ENCODE assay signal across 29 cellular contexts in the genomic region with DNA sequence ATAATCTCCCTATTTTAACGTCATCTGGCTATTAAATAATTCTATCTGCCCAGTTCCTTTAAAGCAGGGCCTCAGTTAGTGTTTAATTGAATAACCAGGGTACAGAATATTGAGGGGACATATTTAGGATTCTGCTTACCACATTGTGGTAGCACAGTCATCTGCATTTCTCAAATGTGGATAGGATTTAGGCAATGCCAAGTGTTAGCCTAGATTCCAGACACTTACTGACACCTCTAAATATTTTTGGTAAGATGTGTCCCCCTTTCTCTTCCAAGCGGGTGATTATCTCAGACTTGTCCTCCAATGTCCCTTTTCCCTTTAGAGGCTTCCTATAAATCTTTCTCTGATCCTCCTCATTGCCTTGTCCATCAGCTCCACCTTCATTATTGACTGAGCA.
"Had no signal": no experiment of that assay in that cellular context is flagged by ENCODE, and none has a peak within 500 bp of the region (broad histone marks: within the 10 kb centered on the region; RNA-seq: fewer than 3 reads in every experiment).

No MANE protein-coding gene starts in this region.

- H3K27ac ChIP-seq: esophagus squamous epithelium, left ventricle myocardium inferior, parathyroid adenoma, psoas muscle, spleen, testis, transverse colon, WERI-Rb-1 had no signal

- H2AFZ ChIP-seq: parathyroid adenoma had no signal

- H3K4me3 Mint-ChIP-seq: activated CD4-positive, alpha-beta memory T cell treated with anti-CD3 and anti-CD28 coated beads for 36 hours; activated CD4-positive, alpha-beta T cell treated with anti-CD3 and anti-CD28 coated beads, Interleukin-2, amount 10 ng/mL, durations not matched to agents 24 days and 14 days; activated naive CD4-positive, alpha-beta T cell treated with anti-CD3 and anti-CD28 coated beads, Interleukin-2, amount 50 U/mL, for 24 hours; activated naive CD8-positive, alpha-beta T cell treated with anti-CD3 and anti-CD28 coated beads, Interleukin-2, amount 50 U/mL, for 24 hours; activated T-helper 17 cell treated with anti-CD3 and anti-CD28 coated beads, Interleukin-2, amount 50 U/mL, for 72 hours; nephron; T-helper 17 cell had no signal

- H3K9ac ChIP-seq: parathyroid adenoma had no signal

- H3K79me2 ChIP-seq: parathyroid adenoma had no signal

- H3K4me3 ChIP-seq: esophagus squamous epithelium, left ventricle myocardium inferior, lung, psoas muscle, spleen, testis, transverse colon had no signal

- H3K9me3 ChIP-seq: esophagus squamous epithelium, left ventricle myocardium inferior, psoas muscle, spleen, testis, transverse colon had no signal

- DNase-seq: activated CD4-positive, alpha-beta memory T cell treated with anti-CD3 and anti-CD28 coated beads for 36 hours; activated CD4-positive, alpha-beta T cell treated with anti-CD3 and anti-CD28 coated beads, Interleukin-2, amount 10 ng/mL, durations not matched to agents 24 days and 14 days; activated CD4-positive, CD25-positive, alpha-beta regulatory T cell treated with anti-CD3 and anti-CD28 coated beads, Interleukin-2, amount 50 U/mL, for 72 hours; activated CD8-positive, alpha-beta memory T cell treated with anti-CD3 and anti-CD28 coated beads, Interleukin-2, amount 50 U/mL, for 4 hours; activated naive CD8-positive, alpha-beta T cell treated with anti-CD3 and anti-CD28 coated beads, Interleukin-2, amount 50 U/mL, for 24 hours; activated T-cell treated with anti-CD3 and anti-CD28 coated beads, Interleukin-2, amount 50 U/mL, for 1 hour; amygdala; central memory CD4-positive, alpha-beta T cell; esophagus squamous epithelium; foreskin melanocyte; islet precursor cell; left ventricle myocardium inferior; mesendoderm; occipital lobe; psoas muscle; spleen; stimulated activated CD4-positive, alpha-beta T cell treated with anti-CD3 and anti-CD28 coated beads, Interleukin-4, amount 100 ng/mL, for 1 hour; stimulated activated naive CD8-positive, alpha-beta T cell treated with anti-CD3 and anti-CD28 coated beads, Interleukin-15, Interleukin-2, amounts not matched to agents 100 U/mL and 50 U/mL, for 24 hours; T-helper 17 cell; T1000; testis; transverse colon; WERI-Rb-1 had no signal

- H3K9me3 Mint-ChIP-seq: activated CD4-positive, alpha-beta T cell treated with anti-CD3 and anti-CD28 coated beads, Interleukin-2, amount 10 ng/mL, durations not matched to agents 24 days and 14 days; activated naive CD8-positive, alpha-beta T cell treated with anti-CD3 and anti-CD28 coated beads, Interleukin-2, amount 50 U/mL, for 24 hours had no signal

- ATAC-seq: activated naive CD8-positive, alpha-beta T cell treated with anti-CD3 and anti-CD28 coated beads, Interleukin-2, amount 50 U/mL, for 24 hours; activated T-helper 17 cell treated with anti-CD3 and anti-CD28 coated beads, Interleukin-2, amount 50 U/mL, for 72 hours; stimulated activated naive CD8-positive, alpha-beta T cell treated with anti-CD3 and anti-CD28 coated beads, Interleukin-15, Interleukin-2, amounts not matched to agents 100 U/mL and 50 U/mL, for 24 hours; T-helper 17 cell had no signal

- H3K27me3 ChIP-seq: esophagus squamous epithelium, spleen, testis, transverse colon had no signal

- H3K4me1 ChIP-seq: esophagus squamous epithelium, left ventricle myocardium inferior, parathyroid adenoma, psoas muscle, spleen, testis, transverse colon had no signal

- H3K4me1 Mint-ChIP-seq: activated CD4-positive, alpha-beta T cell treated with anti-CD3 and anti-CD28 coated beads, Interleukin-2, amount 10 ng/mL, durations not matched to agents 24 days and 14 days; activated naive CD4-positive, alpha-beta T cell treated with anti-CD3 and anti-CD28 coated beads, Interleukin-2, amount 50 U/mL, for 24 hours; activated naive CD8-positive, alpha-beta T cell treated with anti-CD3 and anti-CD28 coated beads, Interleukin-2, amount 50 U/mL, for 24 hours; activated T-helper 17 cell treated with anti-CD3 and anti-CD28 coated beads, Interleukin-2, amount 50 U/mL, for 72 hours; nephron; T-helper 17 cell had no signal

- H3K27me3 Mint-ChIP-seq: activated CD4-positive, alpha-beta T cell treated with anti-CD3 and anti-CD28 coated beads, Interleukin-2, amount 10 ng/mL, durations not matched to agents 24 days and 14 days; activated naive CD4-positive, alpha-beta T cell treated with anti-CD3 and anti-CD28 coated beads, Interleukin-2, amount 50 U/mL, for 24 hours had no signal

- H3K36me3 ChIP-seq: esophagus squamous epithelium, left ventricle myocardium inferior, spleen, transverse colon, WERI-Rb-1 had no signal

- H3K27ac Mint-ChIP-seq: activated CD4-positive, alpha-beta memory T cell treated with anti-CD3 and anti-CD28 coated beads for 36 hours; activated CD4-positive, alpha-beta T cell treated with anti-CD3 and anti-CD28 coated beads, Interleukin-2, amount 10 ng/mL, durations not matched to agents 24 days and 14 days; activated naive CD4-positive, alpha-beta T cell treated with anti-CD3 and anti-CD28 coated beads, Interleukin-2, amount 50 U/mL, for 24 hours; activated naive CD8-positive, alpha-beta T cell treated with anti-CD3 and anti-CD28 coated beads, Interleukin-2, amount 50 U/mL, for 24 hours; activated T-helper 17 cell treated with anti-CD3 and anti-CD28 coated beads, Interleukin-2, amount 50 U/mL, for 72 hours; T-helper 17 cell had no signal

- FAIRE-seq: urothelium cell line had no signal
